17 cellular contexts compared by ENCODE assay signal in the genomic region with DNA sequence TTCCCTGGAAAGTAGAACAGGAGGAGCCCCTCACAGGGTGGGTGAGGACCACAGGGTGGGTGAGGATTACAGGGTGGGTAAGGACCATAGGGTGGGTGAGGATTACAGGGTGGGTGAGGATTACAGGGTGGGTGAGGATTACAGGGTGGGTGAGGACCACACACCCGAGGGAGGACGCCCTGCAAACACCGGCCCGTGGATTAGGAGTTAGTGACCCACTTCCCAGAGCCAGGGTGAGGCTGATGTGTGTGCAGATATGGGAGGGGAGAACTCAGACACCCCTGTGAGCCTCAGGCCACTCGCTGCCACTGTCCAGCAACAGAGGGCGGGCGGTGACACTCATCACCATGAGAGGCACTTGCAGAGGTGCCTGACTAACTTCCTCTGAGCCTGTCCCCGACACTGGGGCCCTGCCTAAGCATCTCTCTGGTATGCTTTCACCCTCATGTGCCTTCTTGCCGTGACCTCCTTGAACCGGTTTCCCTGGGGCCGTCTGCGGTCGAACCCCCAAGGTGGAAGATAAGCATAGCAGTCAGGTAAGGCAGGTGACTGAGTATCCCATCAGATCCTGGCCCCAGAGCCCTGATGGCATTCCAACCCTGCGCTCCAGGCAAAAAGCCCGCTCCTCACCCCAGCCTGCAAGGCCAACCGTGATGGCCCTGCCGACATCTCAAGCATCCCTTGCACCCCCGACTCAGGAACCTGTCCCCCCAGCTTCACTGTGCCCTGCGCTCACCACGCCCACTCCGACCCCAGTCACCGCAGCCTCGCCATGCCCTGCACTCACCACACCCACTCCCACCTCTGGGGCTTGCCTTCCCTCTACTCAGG.
DNase-seq lines count a peak whose midpoint lies in the region; ATAC-seq and TF ChIP-seq lines count a peak whose summit lies in the region.
"Had no signal": no experiment of that assay in that cellular context is flagged by ENCODE, and none has a peak within 500 bp of the region (broad histone marks: within the 10 kb centered on the region; RNA-seq: fewer than 3 reads in every experiment).

No MANE protein-coding gene starts in this region.

- H3K36me3 Mint-ChIP-seq in CD4-positive, CD25-positive, alpha-beta regulatory T cell, result peaks cover 21% of the 10 kb centered on the region

- H3K4me1 Mint-ChIP-seq in CD4-positive, CD25-positive, alpha-beta regulatory T cell, result peaks cover 14 to 91% (median 57%) of the 10 kb centered on the region in 4 donors

- no peaks in the 10 kb centered on the region for H3K27me3 Mint-ChIP-seq in CD4-positive, CD25-positive, alpha-beta regulatory T cell

- DNase-seq in CD4-positive, CD25-positive, alpha-beta regulatory T cell, result no peak
- DNase-seq in RWPE1 (ENCODE audit: low spot score), result no peak
- peak in 1 of 2 donors; percentile 26 for DNase-seq in heart right ventricle
- no peak for DNase-seq in HCEC 1CT
- no peak for DNase-seq in NCI-H526 (lab: John Stamatoyannopoulos, UW)
- DNase-seq in RPMI8226, result no peak
- DNase-seq in SHP77 treated with DMSO at 0.1 percent for 48 hours (lab: John Stamatoyannopoulos, UW), result no peak
- DNase-seq: activated CD4-positive, alpha-beta T cell treated with anti-CD3 and anti-CD28 coated beads, Interleukin-2, amount 50 U/mL, for 1 hour; brain microvascular endothelial cell; midbrain; NCI-H2107; NCI-H748 treated with DMSO at 0.1 percent for 48 hours; T-helper 9 cell had no signal

- H3K27me3 ChIP-seq in CD4-positive, CD25-positive, alpha-beta regulatory T cell (ENCODE audit: control insufficient read depth, insufficient read depth, low read length), result no peaks in the 10 kb centered on the region
- H3K27me3 ChIP-seq in heart right ventricle (no peaks in the 10 kb centered on the region), neutrophil (no peaks in the 10 kb centered on the region)
- H3K27me3 ChIP-seq: BE2C, brain microvascular endothelial cell had no signal

- 75 to 83% methylated on average over 23 of the region's 23 CpGs for WGBS in heart right ventricle, 2 donors

- POLR2A ChIA-PET in RWPE1 (lab: Yijun Ruan, JAX; ENCODE audit: low non-redundant PET), result no interaction called here

- no peak overlapping the region for H3K4me3 ChIP-seq in CD4-positive, CD25-positive, alpha-beta regulatory T cell (ENCODE audit: low read depth, low read length)
- H3K4me3 ChIP-seq in heart right ventricle, result no peak overlapping the region
- peak overlapping the region in 1 of 2 experiments; percentile 52 for H3K4me3 ChIP-seq in neutrophil (ENCODE audit: low read depth in 1 of 2, low read length in 1 of 2)
- H3K4me3 ChIP-seq: thoracic aorta had no signal

- no peak overlapping the region for H3K27ac ChIP-seq in CD4-positive, CD25-positive, alpha-beta regulatory T cell (ENCODE audit: insufficient read depth, low read length, poor library complexity, severe bottlenecking)
- H3K27ac ChIP-seq in RWPE1 (peak overlapping the region; percentile 6; the same call in 1 of the 2 replicates), heart right ventricle (peak overlapping the region in 8 of 10 donors; percentile 36 to 90 (median 65)), neutrophil (peak overlapping the region; percentile 92)
- H3K27ac ChIP-seq: brain microvascular endothelial cell, thoracic aorta had no signal

- no peak for TF ChIP-seq CTCF in RWPE1 (conservative IDR thresholded peaks at IDR 0.05; ENCODE audit: low read depth)
- TF ChIP-seq CTCF in heart right ventricle (IDR thresholded peaks at IDR 0.05), result no peak
- TF ChIP-seq CTCF in neutrophil (IDR thresholded peaks at IDR 0.05), result no peak

- H3K9me3 ChIP-seq in CD4-positive, CD25-positive, alpha-beta regulatory T cell (ENCODE audit: control insufficient read depth in 2 of 2, low read length in 2 of 2), result no peaks in the 10 kb centered on the region
- H3K9me3 ChIP-seq in heart right ventricle (no peaks in the 10 kb centered on the region), neutrophil (no peaks in the 10 kb centered on the region)
- H3K9me3 ChIP-seq: BE2C, thoracic aorta had no signal

- H3K4me3 Mint-ChIP-seq in CD4-positive, CD25-positive, alpha-beta regulatory T cell, result peak overlapping the region in 2 of 4 donors; percentile 37 to 81

- no peaks in the 10 kb centered on the region for H3K9me3 Mint-ChIP-seq in CD4-positive, CD25-positive, alpha-beta regulatory T cell
- H3K9me3 Mint-ChIP-seq: activated T-helper 2 cell treated with anti-CD3 and anti-CD28 coated beads, Interferon-gamma antibody, Interleukin-2, Interleukin-4, amounts not matched to agents 10 μg/mL and 5 μg/mL and 100 μg/mL, durations not matched to agents 14 hours and 24 hours and 36 hours had no signal

- CTCF ChIA-PET in RWPE1 (lab: Yijun Ruan, JAX), result interaction anchor here (0.6 to 1.0 kb wide), 3 partner anchors 26 to 130 kb away, joined by 3 read pairs; no protein-coding TSS in a partner anchor

- H3K27ac Mint-ChIP-seq in CD4-positive, CD25-positive, alpha-beta regulatory T cell, result peak overlapping the region; percentile 75 to 89 (median 75)
- H3K27ac Mint-ChIP-seq: activated T-helper 2 cell treated with anti-CD3 and anti-CD28 coated beads, Interferon-gamma antibody, Interleukin-2, Interleukin-4, amounts not matched to agents 10 μg/mL and 5 μg/mL and 100 μg/mL, durations not matched to agents 14 hours and 24 hours and 36 hours had no signal

- intact Hi-C loops in heart right ventricle (cut with DNase I), result loop anchor here in 3 of 10 donors (1.0 to 5.0 kb wide), 3 partner anchors 38 to 52 kb away; no protein-coding TSS in a partner anchor

- peaks cover 77% of the 10 kb centered on the region for H3K4me1 ChIP-seq in CD4-positive, CD25-positive, alpha-beta regulatory T cell (ENCODE audit: control insufficient read depth, insufficient read depth, low read length, poor library complexity, severe bottlenecking)
- H3K4me1 ChIP-seq in heart right ventricle (peaks cover 63 to 100% (median 93%) of the 10 kb centered on the region in 9 donors), neutrophil (ENCODE audit: control insufficient read depth in 1 of 2, insufficient read depth in 1 of 2, low read depth in 1 of 2, low read length in 1 of 2) (peaks cover 52 to 53% of the 10 kb centered on the region in 2 experiments)

- no peak for ATAC-seq in CD4-positive, CD25-positive, alpha-beta regulatory T cell (ENCODE audit: low read depth in 2 of 2)
- no peak for ATAC-seq in heart right ventricle

- peaks cover 56% of the 10 kb centered on the region for H3K36me3 ChIP-seq in CD4-positive, CD25-positive, alpha-beta regulatory T cell (ENCODE audit: control insufficient read depth, insufficient read depth, low read length)
- H3K36me3 ChIP-seq in heart right ventricle (peaks cover 0 to 29% (median 0%) of the 10 kb centered on the region in 9 donors), neutrophil (peaks cover 8% of the 10 kb centered on the region)
- H3K36me3 ChIP-seq: brain microvascular endothelial cell, thoracic aorta had no signal
